17 cellular contexts compared by ENCODE assay signal in the genomic region with DNA sequence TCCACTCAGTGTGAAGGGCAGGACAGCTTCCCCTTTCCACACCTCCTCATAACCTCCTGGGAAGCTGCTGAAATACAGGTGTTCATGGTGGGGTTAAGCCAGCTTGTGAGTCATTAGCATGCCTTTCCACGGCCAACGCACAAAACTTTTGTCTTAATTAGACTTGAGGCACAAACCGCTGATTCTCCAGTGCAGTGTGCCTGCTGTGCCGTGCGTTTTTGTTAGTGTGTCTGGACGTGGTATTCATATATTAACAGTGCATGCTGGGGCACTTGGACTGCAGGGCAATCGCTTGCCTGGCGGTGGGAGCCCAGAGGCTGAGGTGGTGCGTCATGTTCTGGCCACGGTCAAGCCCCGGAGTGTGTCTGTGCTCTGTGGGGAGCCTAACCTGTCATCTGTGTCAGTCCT.
DNase-seq lines count a peak whose midpoint lies in the region; ATAC-seq, FAIRE-seq and TF ChIP-seq lines count a peak whose summit lies in the region.
"Had no signal": no experiment of that assay in that cellular context is flagged by ENCODE, and none has a peak within 500 bp of the region (broad histone marks: within the 10 kb centered on the region; RNA-seq: fewer than 3 reads in every experiment).

No MANE protein-coding gene starts in this region.

- intact Hi-C loops in gastrocnemius medialis (cut with DNase I; ENCODE audit: low total_unique reads) = no loop called here

- CTCF ChIA-PET in CD8-positive, alpha-beta memory T cell (lab: Charles Lee) = no interaction called here

- in situ Hi-C loops in gastrocnemius medialis (cut with MboI; ENCODE audit: low sequenced_read_pairs in 4 of 4) = loop anchor here in 1 of 4 donors (25.0 kb wide), 1 partner anchor 227 kb away; no protein-coding TSS in a partner anchor

- H3K36me3 ChIP-seq in astrocyte (ENCODE audit: insufficient read depth, low read length) (no peaks in the 10 kb centered on the region), gastrocnemius medialis (no peaks in the 10 kb centered on the region)
- no peaks in the 10 kb centered on the region for H3K36me3 ChIP-seq in CD8-positive, alpha-beta memory T cell (ENCODE audit: insufficient read depth, low read length)
- H3K36me3 ChIP-seq: stomach had no signal

- H3K9ac ChIP-seq in astrocyte (ENCODE audit: low read length) = peak overlapping the region; percentile 39

- no peak overlapping the region for H2AFZ ChIP-seq in astrocyte (ENCODE audit: low read depth, low read length)
- H2AFZ ChIP-seq: GM23338, PC-9 had no signal

- TF ChIP-seq CTCF in astrocyte (IDR thresholded peaks at IDR 0.05; ENCODE audit: insufficient read depth, low read depth, low read length) = no peak
- no peak for TF ChIP-seq CTCF in gastrocnemius medialis (IDR thresholded peaks at IDR 0.05 in 4 of 5, conservative IDR thresholded peaks at IDR 0.05 in 1 of 5)

- H3K9me3 ChIP-seq in astrocyte (ENCODE audit: insufficient read depth, low read depth, low read length) = no peaks in the 10 kb centered on the region
- H3K9me3 ChIP-seq in gastrocnemius medialis = no peaks in the 10 kb centered on the region
- H3K9me3 ChIP-seq in CD8-positive, alpha-beta memory T cell (ENCODE audit: low read length) = no peaks in the 10 kb centered on the region
- H3K9me3 ChIP-seq: stomach had no signal

- POLR2A ChIA-PET in CD8-positive, alpha-beta memory T cell (lab: Charles Lee) = no interaction called here

- peaks cover 85% of the 10 kb centered on the region for H4K20me1 ChIP-seq in astrocyte (ENCODE audit: insufficient read depth, low read length)

- peak overlapping the region; percentile 64 for H3K4me2 ChIP-seq in astrocyte (ENCODE audit: low read length)
- H3K4me2 ChIP-seq: GM23338, PC-9 had no signal

- peak; percentile 46 for DNase-seq in H54 (ENCODE audit: insufficient read length, low spot score)
- peak; percentile 80 for DNase-seq in astrocyte (ENCODE audit: low read depth)
- DNase-seq in glomerular visceral epithelial cell (ENCODE audit: extremely low spot score) = peak; percentile 36
- no peak for DNase-seq in gastrocnemius medialis
- DNase-seq in activated CD4-positive, alpha-beta T cell treated with anti-CD3 and anti-CD28 coated beads for 48 hours = no peak
- no peak for DNase-seq in CD8-positive, alpha-beta memory T cell
- DNase-seq in HUDEP-2 (lab: John Stamatoyannopoulos, UW; ENCODE audit: unreplicated experiment in 76 of 76) = no peak
- DNase-seq: activated CD4-positive, alpha-beta T cell treated with anti-CD3 and anti-CD28 coated beads, Interleukin-2, amount 50 U/mL, for 4 hours; CD4-positive, alpha-beta T cell; PC-9; stomach; T-helper 2 cell had no signal

- H3K27ac Mint-ChIP-seq in astrocyte (ENCODE audit: unreplicated experiment) = no peak overlapping the region
- peak overlapping the region in 1 of 8 donors; percentile 3 for H3K27ac Mint-ChIP-seq in CD8-positive, alpha-beta memory T cell
- H3K27ac Mint-ChIP-seq: activated T-helper 2 cell treated with anti-CD3 and anti-CD28 coated beads, Interferon-gamma antibody, Interleukin-2, Interleukin-4, amounts not matched to agents 10 μg/mL and 5 μg/mL and 100 μg/mL, durations not matched to agents 14 hours and 24 hours and 36 hours; CD4-positive, alpha-beta T cell; GM23338; mesothelial cell of epicardium; progenitor cell of endocrine pancreas had no signal

- no peak overlapping the region for H3K4me3 Mint-ChIP-seq in astrocyte (ENCODE audit: unreplicated experiment)
- H3K4me3 Mint-ChIP-seq in CD8-positive, alpha-beta memory T cell = no peak overlapping the region
- H3K4me3 Mint-ChIP-seq: CD4-positive, alpha-beta T cell; GM23338; mesothelial cell of epicardium had no signal

- H3K4me1 ChIP-seq in astrocyte (ENCODE audit: insufficient read depth, low read length) = peaks cover 16% of the 10 kb centered on the region
- peaks cover 32 to 40% of the 10 kb centered on the region in 2 donors for H3K4me1 ChIP-seq in gastrocnemius medialis
- H3K4me1 ChIP-seq in CD8-positive, alpha-beta memory T cell (ENCODE audit: insufficient read depth, low read length) = no peaks in the 10 kb centered on the region

- H3K36me3 Mint-ChIP-seq in astrocyte (ENCODE audit: low read depth, unreplicated experiment) = no peaks in the 10 kb centered on the region
- H3K36me3 Mint-ChIP-seq in CD8-positive, alpha-beta memory T cell = no peaks in the 10 kb centered on the region
- H3K36me3 Mint-ChIP-seq: mesothelial cell of epicardium had no signal

- peaks cover 25% of the 10 kb centered on the region for H3K27me3 Mint-ChIP-seq in astrocyte (ENCODE audit: low read depth, unreplicated experiment)
- H3K27me3 Mint-ChIP-seq in CD8-positive, alpha-beta memory T cell = peaks cover 3 to 6% of the 10 kb centered on the region in 2 donors
- H3K27me3 Mint-ChIP-seq: CD4-positive, alpha-beta T cell had no signal

- FAIRE-seq in H54 (lab: Jason Lieb, UNC) = no peak
- FAIRE-seq in astrocyte (lab: Jason Lieb, UNC) = no peak

- no peaks in the 10 kb centered on the region for H3K9me3 Mint-ChIP-seq in astrocyte (ENCODE audit: unreplicated experiment)
- H3K9me3 Mint-ChIP-seq in CD8-positive, alpha-beta memory T cell = no peaks in the 10 kb centered on the region
- H3K9me3 Mint-ChIP-seq: activated T-helper 2 cell treated with anti-CD3 and anti-CD28 coated beads, Interferon-gamma antibody, Interleukin-2, Interleukin-4, amounts not matched to agents 10 μg/mL and 5 μg/mL and 100 μg/mL, durations not matched to agents 14 hours and 24 hours and 36 hours; CD4-positive, alpha-beta T cell; GM23338; mesothelial cell of epicardium had no signal

- H3K4me1 Mint-ChIP-seq in astrocyte (ENCODE audit: low read depth, unreplicated experiment) = peaks cover 16% of the 10 kb centered on the region
- H3K4me1 Mint-ChIP-seq in CD8-positive, alpha-beta memory T cell = no peaks in the 10 kb centered on the region

- H3K4me3 ChIP-seq in astrocyte (ENCODE audit: insufficient read depth, low read depth, low read length) (no peak overlapping the region), gastrocnemius medialis (no peak overlapping the region)
- no peak overlapping the region for H3K4me3 ChIP-seq in CD8-positive, alpha-beta memory T cell (ENCODE audit: low read length)
- H3K4me3 ChIP-seq: GM23338, PC-9, stomach had no signal

- H3K27me3 ChIP-seq in astrocyte (ENCODE audit: insufficient read depth, low read length) = peaks cover 6% of the 10 kb centered on the region
- H3K27me3 ChIP-seq in gastrocnemius medialis = no peaks in the 10 kb centered on the region
- H3K27me3 ChIP-seq in CD8-positive, alpha-beta memory T cell (ENCODE audit: insufficient read depth, low read length, poor library complexity, severe bottlenecking) = no peaks in the 10 kb centered on the region
- H3K27me3 ChIP-seq: stomach had no signal

- H3K79me2 ChIP-seq in astrocyte (ENCODE audit: insufficient read depth, low read length) = peaks cover 3% of the 10 kb centered on the region

- H3K27ac ChIP-seq in astrocyte (ENCODE audit: low read depth, low read length) = peak overlapping the region; percentile 47
- H3K27ac ChIP-seq in gastrocnemius medialis = peak overlapping the region in 2 of 4 donors; percentile 6 to 67
- H3K27ac ChIP-seq in CD8-positive, alpha-beta memory T cell (ENCODE audit: low read depth, low read length) = no peak overlapping the region
- H3K27ac ChIP-seq: PC-9, stomach had no signal

- TF ChIP-seq POLR2A in H54 (IDR thresholded peaks at IDR 0.05; ENCODE audit: low read depth, low read length) (no peak), gastrocnemius medialis (IDR thresholded peaks at IDR 0.05) (no peak)

- ATAC-seq in gastrocnemius medialis (peak; percentile 16 to 25), GM18861 (IDR thresholded peaks at IDR 0.05; ENCODE audit: unreplicated experiment) (no peak)
- ATAC-seq: GM23338 had no signal

Comparison
In these comparisons a context has a peak if more than half of its experiments do, and no peak if none do; other contexts are left out.
1. DNase-seq: peak in H54 (single experiment), astrocyte (single experiment) and glomerular visceral epithelial cell (single experiment); none in gastrocnemius medialis (0 of 2), activated CD4-positive, alpha-beta T cell treated with anti-CD3 and anti-CD28 coated beads for 48 hours (single experiment), CD8-positive, alpha-beta memory T cell (0 of 5) and HUDEP-2 (0 of 76).